In genomic region chr17:58306131-58306951, GRCh38 we compare ENCODE assay signal across 2 cellular contexts.
TF ChIP-seq lines count a peak whose summit lies in the region.

No MANE protein-coding gene starts in this region.

TF ChIP-seq in SK-N-SH, 30 proteins besides CTCF, POLR2A, EP300 and RAD21 (continued from another document):
- TF ChIP-seq IRF3 (IDR thresholded peaks at IDR 0.05; ENCODE audit: low read depth, low read length): no peak
- TF ChIP-seq FOXM1 (IDR thresholded peaks at IDR 0.05; ENCODE audit: low read depth): no peak
- TF ChIP-seq CHD2 (IDR thresholded peaks at IDR 0.05; ENCODE audit: low read length, partially characterized antibody): no peak
- TF ChIP-seq TEAD4 (IDR thresholded peaks at IDR 0.05; ENCODE audit: borderline replicate concordance, insufficient read depth): no peak
- TF ChIP-seq, protein P1, sequence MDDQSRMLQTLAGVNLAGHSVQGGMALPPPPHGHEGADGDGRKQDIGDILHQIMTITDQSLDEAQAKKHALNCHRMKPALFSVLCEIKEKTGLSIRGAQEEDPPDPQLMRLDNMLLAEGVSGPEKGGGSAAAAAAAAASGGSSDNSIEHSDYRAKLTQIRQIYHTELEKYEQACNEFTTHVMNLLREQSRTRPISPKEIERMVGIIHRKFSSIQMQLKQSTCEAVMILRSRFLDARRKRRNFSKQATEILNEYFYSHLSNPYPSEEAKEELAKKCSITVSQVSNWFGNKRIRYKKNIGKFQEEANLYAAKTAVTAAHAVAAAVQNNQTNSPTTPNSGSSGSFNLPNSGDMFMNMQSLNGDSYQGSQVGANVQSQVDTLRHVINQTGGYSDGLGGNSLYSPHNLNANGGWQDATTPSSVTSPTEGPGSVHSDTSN (IDR thresholded peaks at IDR 0.05): no peak
- TF ChIP-seq EZH2phosphoT487 (IDR thresholded peaks at IDR 0.05; ENCODE audit: borderline replicate concordance, low read depth): no peak
- TF ChIP-seq FOXJ3 (CRISPR knock-in tag; IDR thresholded peaks at IDR 0.05): no peak
- TF ChIP-seq USF2 (IDR thresholded peaks at IDR 0.05; ENCODE audit: borderline replicate concordance, low read depth, low read length): no peak
- no peak for TF ChIP-seq JUND (IDR thresholded peaks at IDR 0.05)
- TF ChIP-seq SIN3A (IDR thresholded peaks at IDR 0.05; ENCODE audit: borderline replicate concordance, low read depth, low read length): no peak
- TF ChIP-seq ELF1 (IDR thresholded peaks at IDR 0.05): no peak
- TF ChIP-seq NRF1 (IDR thresholded peaks at IDR 0.05; ENCODE audit: low read depth, low read length): no peak

TF ChIP-seq in SK-N-SH treated with all-trans-retinoic acid at 6 μM for 48 hours, 23 proteins besides CTCF, POLR2A, EP300 and RAD21:
- no peak for TF ChIP-seq TSHZ2 (CRISPR knock-in tag; IDR thresholded peaks at IDR 0.05)
- TF ChIP-seq BACH2 (CRISPR knock-in tag; IDR thresholded peaks at IDR 0.05; ENCODE audit: borderline replicate concordance): no peak
- TF ChIP-seq TCF4 (CRISPR knock-in tag; IDR thresholded peaks at IDR 0.05; ENCODE audit: borderline replicate concordance): no peak
- no peak for TF ChIP-seq POU6F1 (CRISPR knock-in tag; IDR thresholded peaks at IDR 0.05; ENCODE audit: borderline replicate concordance, low read depth)
- TF ChIP-seq ZNF8 (CRISPR knock-in tag; IDR thresholded peaks at IDR 0.05): no peak
